12 cellular contexts compared by ENCODE assay signal in genomic region chr15:33211409-33211808, GRCh38. TPM values are rescaled to one million over a fixed set of nuclear protein-coding genes. Genes with fewer than 3 reads are reported as not detected.
DNase-seq lines count a peak whose midpoint lies in the region; ATAC-seq, FAIRE-seq and TF ChIP-seq lines count a peak whose summit lies in the region.
"Had no signal": no experiment of that assay in that cellular context is flagged by ENCODE, and none has a peak within 500 bp of the region (broad histone marks: within the 10 kb centered on the region; RNA-seq: fewer than 3 reads in every experiment).

No MANE protein-coding gene starts in this region.

- no peak overlapping the region for H3K23ac ChIP-seq in neuronal stem cell (ENCODE audit: low read depth, low read length, poor library complexity)
- H3K23ac ChIP-seq in mesendoderm (ENCODE audit: low read length): no peak overlapping the region

- no peaks in the 10 kb centered on the region for H3K79me1 ChIP-seq in neuronal stem cell (ENCODE audit: low read depth, low read length)
- H3K79me1 ChIP-seq in mesendoderm (ENCODE audit: low read length): no peaks in the 10 kb centered on the region

- H2BK120ac ChIP-seq in neuronal stem cell (ENCODE audit: low read depth, low read length): no peak overlapping the region
- H2BK120ac ChIP-seq in mesendoderm (ENCODE audit: low read depth, low read length): no peak overlapping the region

- no peak overlapping the region for H2BK12ac ChIP-seq in neuronal stem cell (ENCODE audit: low read length)

- TF ChIP-seq CTCF in A549 (IDR thresholded peaks at IDR 0.05) (no peak), fibroblast of mammary gland (conservative IDR thresholded peaks at IDR 0.05; ENCODE audit: control insufficient read depth, insufficient read depth, low read depth, low read length) (no peak)

- POLR2A ChIA-PET in A549 (lab: Yijun Ruan, JAX): no interaction called here

- H2AK5ac ChIP-seq in neuronal stem cell (ENCODE audit: low read depth, low read length) (no peak overlapping the region), mesendoderm (ENCODE audit: low read length) (no peak overlapping the region)

- FAIRE-seq in A549 (lab: Jason Lieb, UNC): peak; percentile 18

- TF ChIP-seq RAD21 in A549 (conservative IDR thresholded peaks at IDR 0.05 in 1 of 2, IDR thresholded peaks at IDR 0.05 in 1 of 2) (no peak), Ishikawa (IDR thresholded peaks at IDR 0.05; ENCODE audit: low read depth) (no peak)

- ATAC-seq in A549 (no peak), HG02973 (IDR thresholded peaks at IDR 0.05; ENCODE audit: unreplicated experiment) (no peak)

- no peaks in the 10 kb centered on the region for H3K36me3 ChIP-seq in neuronal stem cell (replicated peaks in 1 of 2; ENCODE audit: control insufficient read depth in 2 of 2, insufficient read depth in 2 of 2, low read length in 2 of 2)
- no peaks in the 10 kb centered on the region for H3K36me3 ChIP-seq in mesendoderm (ENCODE audit: control insufficient read depth, insufficient read depth, low read length)

- no peak for TF ChIP-seq POLR2A in A549 (IDR thresholded peaks at IDR 0.05; ENCODE audit: low read length)

- no peak overlapping the region for H4K5ac ChIP-seq in mesendoderm (ENCODE audit: low read length)

- H3K4ac ChIP-seq in neuronal stem cell (ENCODE audit: low read length) (no peak overlapping the region), mesendoderm (ENCODE audit: low read depth, low read length) (no peak overlapping the region)

- DNase-seq in A549 (ENCODE audit: low read depth in 1 of 2, low spot score in 1 of 2): no peak
- peak; percentile 70 for DNase-seq in RPMI7951 (ENCODE audit: low read depth)
- DNase-seq in fibroblast of mammary gland (ENCODE audit: low read depth): peak; percentile 52
- DNase-seq in activated CD4-positive, CD25-positive, alpha-beta regulatory T cell treated with anti-CD3 and anti-CD28 coated beads, Interleukin-2, amount 50 U/mL, for 72 hours: no peak
- no peak for DNase-seq in neuronal stem cell (ENCODE audit: low spot score)
- no peak for DNase-seq in mesendoderm
- DNase-seq: activated CD4-positive, alpha-beta T cell treated with anti-CD3 and anti-CD28 coated beads, Interleukin-2, amount 10 ng/mL, durations not matched to agents 7 days and 5 days; GF-D8; Karpas-422; mammary epithelial cell had no signal

- H3K4me3 ChIP-seq in A549: no peak overlapping the region
- H3K4me3 ChIP-seq in fibroblast of mammary gland (ENCODE audit: control insufficient read depth, low read depth, low read length): no peak overlapping the region
- no peak overlapping the region for H3K4me3 ChIP-seq in neuronal stem cell (ENCODE audit: low read length in 2 of 2)
- no peak overlapping the region for H3K4me3 ChIP-seq in mesendoderm (ENCODE audit: low read length)

- no peaks in the 10 kb centered on the region for H3K9me3 ChIP-seq in A549
- no peaks in the 10 kb centered on the region for H3K9me3 ChIP-seq in neuronal stem cell (replicated peaks in 1 of 2; ENCODE audit: control insufficient read depth in 2 of 2, insufficient read depth in 1 of 2, low read depth in 1 of 2, low read length in 2 of 2)

- no peak for TF ChIP-seq EP300 in A549 (IDR thresholded peaks at IDR 0.05)
- no peak for TF ChIP-seq EP300 in Ishikawa (IDR thresholded peaks at IDR 0.05; ENCODE audit: borderline replicate concordance)

- H3K18ac ChIP-seq in neuronal stem cell (ENCODE audit: low read length) (no peak overlapping the region), mesendoderm (ENCODE audit: low read length) (no peak overlapping the region)

- no peak overlapping the region for H2BK5ac ChIP-seq in neuronal stem cell (ENCODE audit: low read length)
- no peak overlapping the region for H2BK5ac ChIP-seq in mesendoderm (ENCODE audit: low read length)

- no peak overlapping the region for H3K14ac ChIP-seq in neuronal stem cell (ENCODE audit: low read length)

- H3K4me2 ChIP-seq in A549 (no peak overlapping the region), neuronal stem cell (ENCODE audit: insufficient read depth, low read length, poor library complexity, severe bottlenecking) (no peak overlapping the region), mesendoderm (ENCODE audit: low read length) (no peak overlapping the region)

- 49% methylated on average over 2 of the region's 2 CpGs for WGBS in A549 (ENCODE audit: missing lambda C conversion rate)
- no CpG with 5 or more reads among the region's 2 CpGs for WGBS in neuronal stem cell (ENCODE audit: extremely low coverage in 2 of 2, insufficient read length in 2 of 2, insufficient replicate concordance in 1 of 2), 2 donors
- no CpG with 5 or more reads among the region's 2 CpGs for WGBS in mesendoderm (ENCODE audit: extremely low coverage, insufficient coverage, low lambda C conversion rate)

- H3K9ac ChIP-seq in neuronal stem cell (ENCODE audit: low read depth, low read length, poor library complexity) (no peak overlapping the region), mesendoderm (ENCODE audit: low read length) (no peak overlapping the region)

- CTCF ChIA-PET in A549 (lab: Yijun Ruan, JAX): interaction anchor here (0.8 to 3.4 kb wide), 4 partner anchors 10 to 527 kb away, joined by 3 to 10 read pairs (median 3); no protein-coding TSS in a partner anchor

- H3K27me3 ChIP-seq in neuronal stem cell (ENCODE audit: control insufficient read depth in 3 of 3, insufficient read depth in 3 of 3, low read depth in 1 of 3, low read length in 3 of 3) (no peaks in the 10 kb centered on the region), mesendoderm (ENCODE audit: insufficient read depth, low read length, poor library complexity) (no peaks in the 10 kb centered on the region)

- H2AFZ ChIP-seq in neuronal stem cell (ENCODE audit: low read length): no peak overlapping the region

- no peaks in the 10 kb centered on the region for H3K79me2 ChIP-seq in mesendoderm (ENCODE audit: control insufficient read depth, insufficient read depth, low read length)

- H4K91ac ChIP-seq in neuronal stem cell (ENCODE audit: low read depth, low read length, poor library complexity): no peak overlapping the region

- H4K8ac ChIP-seq in neuronal stem cell (ENCODE audit: low read depth, low read length): no peak overlapping the region
- H4K8ac ChIP-seq in mesendoderm (ENCODE audit: low read depth, low read length): no peak overlapping the region

- H2BK15ac ChIP-seq in neuronal stem cell (ENCODE audit: low read length): no peak overlapping the region
- H2BK15ac ChIP-seq in mesendoderm (replicated peaks; ENCODE audit: low read depth): no peak overlapping the region

- H3K27ac ChIP-seq in A549 (no peak overlapping the region), neuronal stem cell (replicated peaks; ENCODE audit: low read length) (no peak overlapping the region), mesendoderm (ENCODE audit: low read depth, low read length) (no peak overlapping the region)

- no peak overlapping the region for H3K56ac ChIP-seq in mesendoderm (ENCODE audit: low read length)

- no peaks in the 10 kb centered on the region for H3K4me1 ChIP-seq in A549
- H3K4me1 ChIP-seq in neuronal stem cell (ENCODE audit: control insufficient read depth in 2 of 2, insufficient read depth in 1 of 2, low read depth in 1 of 2, low read length in 2 of 2): peaks cover under 1 to 2% of the 10 kb centered on the region in 2 donors
- H3K4me1 ChIP-seq in mesendoderm (ENCODE audit: control insufficient read depth, low read depth, low read length): no peaks in the 10 kb centered on the region

TF ChIP-seq in A549, 52 proteins besides CTCF, POLR2A, EP300 and RAD21 (continues in another document):
- no peak for TF ChIP-seq EHF (CRISPR knock-in tag; IDR thresholded peaks at IDR 0.05)
- TF ChIP-seq ESRRA (IDR thresholded peaks at IDR 0.05; ENCODE audit: borderline replicate concordance, low read length): no peak
- no peak for TF ChIP-seq CBX2 (IDR thresholded peaks at IDR 0.05; ENCODE audit: borderline replicate concordance, low read depth)
- no peak for TF ChIP-seq FOXS1 (CRISPR knock-in tag; IDR thresholded peaks at IDR 0.05)
- no peak for TF ChIP-seq HOXA7 (CRISPR knock-in tag; IDR thresholded peaks at IDR 0.05)
- no peak for TF ChIP-seq ZFP36 (IDR thresholded peaks at IDR 0.05; ENCODE audit: borderline replicate concordance, partially characterized antibody)
- no peak for TF ChIP-seq RNF2 (IDR thresholded peaks at IDR 0.05; ENCODE audit: borderline replicate concordance, low read depth)

TF ChIP-seq in Ishikawa, 13 proteins besides CTCF, POLR2A, EP300 and RAD21:
- TF ChIP-seq NFIC (IDR thresholded peaks at IDR 0.05) (peak; percentile 43; the same call in 1 of the 2 replicates), TEAD4 (IDR thresholded peaks at IDR 0.05) (no peak)

RNA-seq across cellular contexts. Expression of gene FMN1, which starts 16.9 kb away (rescaled TPM):
- polyA plus RNA-seq in A549 (2011; rRNA removed) (2.2 and 2.4 TPM in 2 replicates), A549 (2017; fragmentation: RNase III; extraction: RNeasy Plus Mini Kit Qiagen cat#74134 plus additional on column Dnase treatment) (0.45 to 0.61 TPM (median 0.53 TPM) in 3 replicates)
- 0.15 and 0.17 TPM in 2 replicates for polyA plus RNA-seq in A549 (2012; cell fraction: cytosol; rRNA removed)
- polyA plus RNA-seq in A549 (2012; cell fraction: nucleus; rRNA removed): 0.11 and 0.23 TPM in 2 replicates
- polyA minus RNA-seq in A549 (2011; rRNA and poly(A)+ RNA removed): 3.6 and 4.4 TPM in 2 replicates
- total RNA-seq in RPMI7951 (2014; rRNA removed; shearing (Covaris generic)): 5.0 and 5.8 TPM in 2 replicates
- 0.56 TPM for polyA plus RNA-seq in neuronal stem cell (2013, experiment 1 of 2)
- 0.39 TPM for polyA plus RNA-seq in neuronal stem cell (2013, experiment 2 of 2)
- 1.7 TPM for polyA plus RNA-seq in mesendoderm (2013, experiment 1 of 2)
- 1.3 TPM for polyA plus RNA-seq in mesendoderm (2013, experiment 2 of 2)

Comparison
In these comparisons a context has a peak if more than half of its experiments do, and no peak if none do; other contexts are left out.
1. DNase-seq: peak in RPMI7951 (single experiment) and fibroblast of mammary gland (single experiment); none in A549 (0 of 2), activated CD4-positive, CD25-positive, alpha-beta regulatory T cell treated with anti-CD3 and anti-CD28 coated beads, Interleukin-2, amount 50 U/mL, for 72 hours (single experiment), neuronal stem cell (single experiment) and mesendoderm (single experiment).